In genomic region chr10:79332916-79333315, GRCh38 we compare ENCODE assay signal across 7 cellular contexts. TPM values are rescaled to one million over a fixed set of nuclear protein-coding genes. Genes with fewer than 3 reads are reported as not detected.
DNase-seq lines count a peak whose midpoint lies in the region; FAIRE-seq and TF ChIP-seq lines count a peak whose summit lies in the region.
"Not testable (repeated sequence)": the region's sequence is repeated elsewhere in the genome, so short reads cannot be mapped to it uniquely, and the experiment has no call there.

No MANE protein-coding gene starts in this region.

- H3K4me2 ChIP-seq in astrocyte (ENCODE audit: low read length); fibroblast of lung (ENCODE audit: extremely low read depth, insufficient read depth, low read length); smooth muscle cell: not testable (repeated sequence)

- H3K27ac ChIP-seq in SJSA1 = peak overlapping the region; percentile 94
- H3K27ac ChIP-seq in astrocyte (ENCODE audit: low read depth, low read length) = peak overlapping the region; percentile 29
- peak overlapping the region; percentile 31 for H3K27ac ChIP-seq in fibroblast of lung (ENCODE audit: insufficient read depth, low read length)
- peak overlapping the region; percentile 82 for H3K27ac ChIP-seq in smooth muscle cell (ENCODE audit: low read depth)

- FAIRE-seq in astrocyte (lab: Jason Lieb, UNC) = not testable (repeated sequence)

- not testable (repeated sequence) for H3K9me3 ChIP-seq in SJSA1 (replicated peaks); astrocyte (ENCODE audit: insufficient read depth, low read depth, low read length); fibroblast of lung (ENCODE audit: control insufficient read depth, insufficient read depth, low read depth, low read length); smooth muscle cell (replicated peaks; ENCODE audit: low read depth)

- H3K9me3 Mint-ChIP-seq in HFFc6 (peaks cover 18% of the 10 kb centered on the region), astrocyte (ENCODE audit: unreplicated experiment) (peaks cover 11% of the 10 kb centered on the region)
- peaks cover 13% of the 10 kb centered on the region for H3K9me3 Mint-ChIP-seq in activated CD4-positive, alpha-beta T cell treated with anti-CD3 and anti-CD28 coated beads, Interleukin-2, amount 10 ng/mL, durations not matched to agents 24 days and 14 days
- H3K9me3 Mint-ChIP-seq in activated T-helper 2 cell treated with anti-CD3 and anti-CD28 coated beads, Interferon-gamma antibody, Interleukin-2, Interleukin-4, amounts not matched to agents 10 μg/mL and 5 μg/mL and 100 μg/mL, durations not matched to agents 14 hours and 24 hours and 36 hours = not testable (repeated sequence)

- H4K20me1 ChIP-seq in astrocyte (ENCODE audit: insufficient read depth, low read length); fibroblast of lung (ENCODE audit: control insufficient read depth, extremely low read depth, insufficient read depth, low read length); smooth muscle cell (ENCODE audit: low read depth): not testable (repeated sequence)

- not testable (repeated sequence) for H3F3A ChIP-seq in smooth muscle cell (ENCODE audit: low read depth)

- H3K79me2 ChIP-seq in astrocyte (ENCODE audit: insufficient read depth, low read length); fibroblast of lung (ENCODE audit: control insufficient read depth, insufficient read depth, low read length); smooth muscle cell (ENCODE audit: low read depth): not testable (repeated sequence)

- H3K36me3 ChIP-seq in SJSA1; astrocyte (ENCODE audit: insufficient read depth, low read length); fibroblast of lung (ENCODE audit: control insufficient read depth, insufficient read depth, low read length); smooth muscle cell (ENCODE audit: low read depth): not testable (repeated sequence)

- not testable (repeated sequence) for H3K4me3 ChIP-seq in SJSA1; astrocyte (ENCODE audit: insufficient read depth, low read depth, low read length); fibroblast of lung (replicated peaks in 1 of 4; ENCODE audit: control extremely low read depth in 1 of 4, insufficient read depth in 1 of 4, low read depth in 3 of 4, low read length in 4 of 4); smooth muscle cell

- H3K27ac Mint-ChIP-seq in HFFc6 = peak overlapping the region; percentile 95
- peak overlapping the region; percentile 91 for H3K27ac Mint-ChIP-seq in activated CD4-positive, alpha-beta T cell treated with anti-CD3 and anti-CD28 coated beads, Interleukin-2, amount 10 ng/mL, durations not matched to agents 24 days and 14 days
- peak overlapping the region; percentile 65 for H3K27ac Mint-ChIP-seq in activated T-helper 2 cell treated with anti-CD3 and anti-CD28 coated beads, Interferon-gamma antibody, Interleukin-2, Interleukin-4, amounts not matched to agents 10 μg/mL and 5 μg/mL and 100 μg/mL, durations not matched to agents 14 hours and 24 hours and 36 hours
- H3K27ac Mint-ChIP-seq in astrocyte (ENCODE audit: unreplicated experiment) = not testable (repeated sequence)

- 0 out of 2 replicates have a peak overlapping the region, but pooled peaks have one; percentile 50 for H3K4me3 Mint-ChIP-seq in HFFc6
- H3K4me3 Mint-ChIP-seq in activated CD4-positive, alpha-beta T cell treated with anti-CD3 and anti-CD28 coated beads, Interleukin-2, amount 10 ng/mL, durations not matched to agents 24 days and 14 days; activated T-helper 2 cell treated with anti-CD3 and anti-CD28 coated beads, Interferon-gamma antibody, Interleukin-2, Interleukin-4, amounts not matched to agents 10 μg/mL and 5 μg/mL and 100 μg/mL, durations not matched to agents 14 hours and 24 hours and 36 hours (ENCODE audit: low read depth); astrocyte (ENCODE audit: unreplicated experiment): not testable (repeated sequence)

- H3K36me3 Mint-ChIP-seq in HFFc6 (ENCODE audit: low read depth) = peaks cover 16% of the 10 kb centered on the region
- H3K36me3 Mint-ChIP-seq in activated CD4-positive, alpha-beta T cell treated with anti-CD3 and anti-CD28 coated beads, Interleukin-2, amount 10 ng/mL, durations not matched to agents 24 days and 14 days (ENCODE audit: low read depth); activated T-helper 2 cell treated with anti-CD3 and anti-CD28 coated beads, Interferon-gamma antibody, Interleukin-2, Interleukin-4, amounts not matched to agents 10 μg/mL and 5 μg/mL and 100 μg/mL, durations not matched to agents 14 hours and 24 hours and 36 hours (ENCODE audit: low read depth); astrocyte (ENCODE audit: low read depth, unreplicated experiment): not testable (repeated sequence)

- not testable (repeated sequence) for H2AFZ ChIP-seq in astrocyte (ENCODE audit: low read depth, low read length); fibroblast of lung (ENCODE audit: low read length); smooth muscle cell (ENCODE audit: low read depth)

- H3K4me1 ChIP-seq in SJSA1 (replicated peaks) = peaks cover 53% of the 10 kb centered on the region
- peaks cover 13% of the 10 kb centered on the region for H3K4me1 ChIP-seq in astrocyte (ENCODE audit: insufficient read depth, low read length)
- not testable (repeated sequence) for H3K4me1 ChIP-seq in fibroblast of lung (ENCODE audit: control insufficient read depth, extremely low read depth, insufficient read depth, low read length); smooth muscle cell (ENCODE audit: low read depth)

- not testable (repeated sequence) for H3K27me3 Mint-ChIP-seq in HFFc6 (ENCODE audit: insufficient read depth); activated CD4-positive, alpha-beta T cell treated with anti-CD3 and anti-CD28 coated beads, Interleukin-2, amount 10 ng/mL, durations not matched to agents 24 days and 14 days; activated T-helper 2 cell treated with anti-CD3 and anti-CD28 coated beads, Interferon-gamma antibody, Interleukin-2, Interleukin-4, amounts not matched to agents 10 μg/mL and 5 μg/mL and 100 μg/mL, durations not matched to agents 14 hours and 24 hours and 36 hours (ENCODE audit: low read depth); astrocyte (ENCODE audit: low read depth, unreplicated experiment)

- H3K4me1 Mint-ChIP-seq in HFFc6 (ENCODE audit: low read depth) (peaks cover 40% of the 10 kb centered on the region), astrocyte (ENCODE audit: low read depth, unreplicated experiment) (peaks cover 10% of the 10 kb centered on the region)
- peaks cover 56% of the 10 kb centered on the region for H3K4me1 Mint-ChIP-seq in activated CD4-positive, alpha-beta T cell treated with anti-CD3 and anti-CD28 coated beads, Interleukin-2, amount 10 ng/mL, durations not matched to agents 24 days and 14 days
- peaks cover 40% of the 10 kb centered on the region for H3K4me1 Mint-ChIP-seq in activated T-helper 2 cell treated with anti-CD3 and anti-CD28 coated beads, Interferon-gamma antibody, Interleukin-2, Interleukin-4, amounts not matched to agents 10 μg/mL and 5 μg/mL and 100 μg/mL, durations not matched to agents 14 hours and 24 hours and 36 hours (ENCODE audit: low read depth)

- DNase-seq in HFFc6; SJSA1 (ENCODE audit: low read depth in 1 of 2, low spot score in 2 of 2); activated CD4-positive, alpha-beta T cell treated with anti-CD3 and anti-CD28 coated beads, Interleukin-2, amount 10 ng/mL, durations not matched to agents 24 days and 14 days; activated T-helper 2 cell treated with anti-CD3 and anti-CD28 coated beads, Interferon-gamma antibody, Interleukin-2, Interleukin-4, amounts not matched to agents 10 μg/mL and 5 μg/mL and 100 μg/mL, durations not matched to agents 14 hours and 24 hours and 36 hours (ENCODE audit: low spot score); astrocyte (ENCODE audit: low read depth); fibroblast of lung (ENCODE audit: low read depth in 2 of 2); smooth muscle cell (lab: John Stamatoyannopoulos, UW; ENCODE audit: unreplicated experiment): not testable (repeated sequence)

- H3K9ac ChIP-seq in astrocyte (ENCODE audit: low read length); fibroblast of lung (ENCODE audit: insufficient read depth, low read length): not testable (repeated sequence)
- H3K9ac ChIP-seq in smooth muscle cell (ENCODE audit: low read depth) = peak overlapping the region; percentile 33

- intact Hi-C loops in activated CD4-positive, alpha-beta T cell treated with anti-CD3 and anti-CD28 coated beads, Interleukin-2, amount 10 ng/mL, durations not matched to agents 24 days and 14 days (cut with micrococcal nuclease) = loop anchor here (5.0 to 10.0 kb wide), 2 partner anchors 268 to 756 kb away; partner anchors contain the start of gene ZMIZ1
- intact Hi-C loops in activated T-helper 2 cell treated with anti-CD3 and anti-CD28 coated beads, Interferon-gamma antibody, Interleukin-2, Interleukin-4, amounts not matched to agents 10 μg/mL and 5 μg/mL and 100 μg/mL, durations not matched to agents 14 hours and 24 hours and 36 hours (cut with micrococcal nuclease) = loop anchor here (5.0 to 10.0 kb wide), 3 partner anchors 91 to 872 kb away; partner anchors contain the start of gene ANXA11

- not testable (repeated sequence) for TF ChIP-seq CTCF in HFFc6 (IDR thresholded peaks at IDR 0.05); astrocyte (IDR thresholded peaks at IDR 0.05; ENCODE audit: insufficient read depth, low read depth, low read length); fibroblast of lung (conservative IDR thresholded peaks at IDR 0.05 in 1 of 2, IDR thresholded peaks at IDR 0.05 in 1 of 2; ENCODE audit: low read depth in 1 of 2, low read length in 2 of 2); smooth muscle cell (IDR thresholded peaks at IDR 0.05; ENCODE audit: borderline replicate concordance, insufficient read depth, poor library complexity, severe bottlenecking)

- H3K27me3 ChIP-seq in SJSA1 (replicated peaks); astrocyte (ENCODE audit: insufficient read depth, low read length); fibroblast of lung (ENCODE audit: control insufficient read depth, insufficient read depth, low read length); smooth muscle cell (ENCODE audit: low read depth): not testable (repeated sequence)

- 84% methylated on average over 2 of the region's 5 CpGs for WGBS in smooth muscle cell (ENCODE audit: low lambda C conversion rate)

RNA-seq across cellular contexts. Expression of gene PPIF, which starts 14.4 kb away (rescaled TPM):
- 100 to 1,000 TPM in 3 of 6 experiments, 10 to 100 TPM in 3; 66.1 to 109 (median 98.9) TPM for total RNA-seq in HFFc6 (2021; fragmentation: NEBNext Ultra II Directional; extraction: Animal tissue kit (Norgen Biotek cat#: 25700))
- total RNA-seq in SJSA1 (2014; rRNA removed; shearing (Covaris generic)) = 31.7 and 42.1 TPM in 2 replicates
- total RNA-seq in activated CD4-positive, alpha-beta T cell treated with anti-CD3 and anti-CD28 coated beads, Interleukin-2, amount 10 ng/mL, durations not matched to agents 24 days and 14 days = 157 and 161 TPM in 2 replicates
- 119 and 120 TPM in 2 replicates for total RNA-seq in activated T-helper 2 cell treated with anti-CD3 and anti-CD28 coated beads, Interferon-gamma antibody, Interleukin-2, Interleukin-4, amounts not matched to agents 10 μg/mL and 5 μg/mL and 100 μg/mL, durations not matched to agents 14 hours and 24 hours and 36 hours
- total RNA-seq in astrocyte = 25.3 and 31.7 TPM in 2 replicates
- total RNA-seq in fibroblast of lung = 18.2 and 18.7 TPM in 2 replicates
- polyA plus RNA-seq in fibroblast of lung = 63.0 and 82.2 TPM in 2 replicates
- 53.2 and 71.9 TPM in 2 replicates for polyA plus RNA-seq in fibroblast of lung (2012)
- polyA minus RNA-seq in fibroblast of lung (ENCODE audit: low replicate concordance) = 137 and 359 TPM in 2 replicates
- 24.3 and 28.5 TPM in 2 replicates for total RNA-seq in smooth muscle cell
- polyA plus RNA-seq in smooth muscle cell = 29.7 and 35.2 TPM in 2 replicates

Comparison
In these comparisons a context has a peak if more than half of its experiments do, and no peak if none do; other contexts are left out.
1. H3K27ac ChIP-seq: peak in every context shown above with its lines; median percentile 94 in SJSA1; 82 in smooth muscle cell; 31 in fibroblast of lung; 29 in astrocyte.